In genomic region chr11:73907191-73907590, GRCh38 we compare ENCODE assay signal across 10 cellular contexts.
DNase-seq lines count a peak whose midpoint lies in the region; ATAC-seq and TF ChIP-seq lines count a peak whose summit lies in the region.
"Had no signal": no experiment of that assay in that cellular context is flagged by ENCODE, and none has a peak within 500 bp of the region (broad histone marks: within the 10 kb centered on the region; RNA-seq: fewer than 3 reads in every experiment).

No MANE protein-coding gene starts in this region.

- H3K27ac Mint-ChIP-seq in stimulated activated effector memory CD8-positive, alpha-beta T cell treated with anti-CD3 and anti-CD28 coated beads, Interleukin-12 subunit alpha, Interleukin-12 subunit beta, amount 100 ng/mL, for 72 hours = peak overlapping the region; percentile 79
- H3K27ac Mint-ChIP-seq: CD4-positive, alpha-beta memory T cell had no signal

- H3K9me3 Mint-ChIP-seq in stimulated activated effector memory CD8-positive, alpha-beta T cell treated with anti-CD3 and anti-CD28 coated beads, Interleukin-12 subunit alpha, Interleukin-12 subunit beta, amount 100 ng/mL, for 72 hours = no peaks in the 10 kb centered on the region
- H3K9me3 Mint-ChIP-seq: CD4-positive, alpha-beta memory T cell had no signal

- DNase-seq in activated naive CD4-positive, alpha-beta T cell treated with Interleukin-2 at 50 U/mL for 16 hours = peak; percentile 13
- DNase-seq in activated naive CD4-positive, alpha-beta T cell (lab: John Stamatoyannopoulos, UW) = no peak
- peak; percentile 46 for DNase-seq in glomerular visceral epithelial cell (ENCODE audit: extremely low spot score)
- DNase-seq in stimulated activated effector memory CD8-positive, alpha-beta T cell treated with anti-CD3 and anti-CD28 coated beads, Interleukin-12 subunit alpha, Interleukin-12 subunit beta, amount 100 ng/mL, for 72 hours (ENCODE audit: low spot score in 2 of 2) = peak in 1 of 2 donors; percentile 5
- no peak for DNase-seq in middle frontal gyrus (ENCODE audit: extremely low spot score, low spot score)
- DNase-seq in effector CD4-positive, alpha-beta T cell = no peak
- DNase-seq: NCI-H1694 had no signal

- ATAC-seq in SK-N-SH treated with all-trans-retinoic acid at 6 μM for 48 hours = peak; percentile 82
- ATAC-seq in stimulated activated effector memory CD8-positive, alpha-beta T cell treated with anti-CD3 and anti-CD28 coated beads, Interleukin-12 subunit alpha, Interleukin-12 subunit beta, amount 100 ng/mL, for 72 hours = peak; percentile 100
- no peak for ATAC-seq in GM19455 (IDR thresholded peaks at IDR 0.05; ENCODE audit: unreplicated experiment)

- no peaks in the 10 kb centered on the region for H3K4me1 Mint-ChIP-seq in stimulated activated effector memory CD8-positive, alpha-beta T cell treated with anti-CD3 and anti-CD28 coated beads, Interleukin-12 subunit alpha, Interleukin-12 subunit beta, amount 100 ng/mL, for 72 hours
- H3K4me1 Mint-ChIP-seq: CD4-positive, alpha-beta memory T cell had no signal

- no peak overlapping the region for H3K4me3 Mint-ChIP-seq in stimulated activated effector memory CD8-positive, alpha-beta T cell treated with anti-CD3 and anti-CD28 coated beads, Interleukin-12 subunit alpha, Interleukin-12 subunit beta, amount 100 ng/mL, for 72 hours

- peaks cover 47% of the 10 kb centered on the region for H3K36me3 Mint-ChIP-seq in stimulated activated effector memory CD8-positive, alpha-beta T cell treated with anti-CD3 and anti-CD28 coated beads, Interleukin-12 subunit alpha, Interleukin-12 subunit beta, amount 100 ng/mL, for 72 hours

TF ChIP-seq in SK-N-SH treated with all-trans-retinoic acid at 6 μM for 48 hours, 23 proteins besides CTCF, POLR2A, EP300 and RAD21:
- TF ChIP-seq OSR1 (CRISPR knock-in tag; IDR thresholded peaks at IDR 0.05) = no peak
- TF ChIP-seq CSDC2 (CRISPR knock-in tag; IDR thresholded peaks at IDR 0.05) = no peak
- TF ChIP-seq CREB5 (CRISPR knock-in tag; IDR thresholded peaks at IDR 0.05; ENCODE audit: low read depth) = no peak
- no peak for TF ChIP-seq PATZ1 (CRISPR knock-in tag; IDR thresholded peaks at IDR 0.05; ENCODE audit: borderline replicate concordance)
- TF ChIP-seq ARNTL (CRISPR knock-in tag; IDR thresholded peaks at IDR 0.05; ENCODE audit: borderline replicate concordance, low read depth) = no peak
- TF ChIP-seq ZC3H10 (CRISPR knock-in tag; IDR thresholded peaks at IDR 0.05) = no peak
- no peak for TF ChIP-seq RARB (CRISPR knock-in tag; IDR thresholded peaks at IDR 0.05)
- no peak for TF ChIP-seq PPARA (CRISPR knock-in tag; IDR thresholded peaks at IDR 0.05; ENCODE audit: borderline replicate concordance)
- TF ChIP-seq GLIS3 (CRISPR knock-in tag; IDR thresholded peaks at IDR 0.05) = no peak
- no peak for TF ChIP-seq CSRNP3 (CRISPR knock-in tag; IDR thresholded peaks at IDR 0.05)
- no peak for TF ChIP-seq ZNF70 (CRISPR knock-in tag; IDR thresholded peaks at IDR 0.05)
- no peak for TF ChIP-seq ZFP30 (CRISPR knock-in tag; IDR thresholded peaks at IDR 0.05)
- TF ChIP-seq ESRRG (CRISPR knock-in tag; IDR thresholded peaks at IDR 0.05) = no peak
- TF ChIP-seq ZNF565 (CRISPR knock-in tag; conservative IDR thresholded peaks at IDR 0.05; ENCODE audit: low read depth) = no peak
- no peak for TF ChIP-seq TOX (CRISPR knock-in tag; IDR thresholded peaks at IDR 0.05; ENCODE audit: borderline replicate concordance)
- TF ChIP-seq TCF4 (CRISPR knock-in tag; IDR thresholded peaks at IDR 0.05; ENCODE audit: borderline replicate concordance) = no peak
TF ChIP-seq in SK-N-SH treated with all-trans-retinoic acid at 6 μM for 48 hours: peak in this region for 0.

Comparison
In these comparisons a context has a peak if more than half of its experiments do, and no peak if none do; other contexts are left out.
1. DNase-seq: peak in activated naive CD4-positive, alpha-beta T cell treated with Interleukin-2 at 50 U/mL for 16 hours (single experiment) and glomerular visceral epithelial cell (single experiment); none in activated naive CD4-positive, alpha-beta T cell (0 of 4), middle frontal gyrus (single experiment) and effector CD4-positive, alpha-beta T cell (single experiment).